In the genomic region with DNA sequence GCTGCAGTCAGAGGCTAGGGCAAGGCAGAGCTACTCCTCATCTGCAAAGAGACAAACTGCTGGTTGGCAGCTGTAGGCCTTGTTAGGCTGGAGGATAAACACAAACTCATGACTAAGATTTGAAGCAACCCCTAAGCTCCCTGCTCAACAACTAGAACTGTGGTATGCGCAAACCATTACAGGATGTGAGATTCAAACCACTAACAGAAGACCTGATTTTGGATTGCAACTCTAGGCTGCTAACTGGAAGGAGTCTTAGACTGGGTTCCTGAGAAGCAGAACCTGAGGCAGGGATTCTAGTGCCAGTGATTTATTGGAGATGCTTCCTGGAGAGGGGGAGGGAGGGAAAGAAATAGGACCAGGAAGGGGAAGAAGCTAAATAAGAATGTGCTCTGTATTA, we compare ENCODE assay signal across 10 cellular contexts. TPM values are rescaled to one million over a fixed set of nuclear protein-coding genes. Genes with fewer than 3 reads are reported as not detected.
DNase-seq lines count a peak whose midpoint lies in the region; ATAC-seq and TF ChIP-seq lines count a peak whose summit lies in the region.
"Had no signal": no experiment of that assay in that cellular context is flagged by ENCODE, and none has a peak within 500 bp of the region (broad histone marks: within the 10 kb centered on the region; RNA-seq: fewer than 3 reads in every experiment).

No MANE protein-coding gene starts in this region.

- TF ChIP-seq POLR2A in prostate gland (IDR thresholded peaks at IDR 0.05): no peak

- H3K27me3 ChIP-seq in prostate gland (replicated peaks; ENCODE audit: insufficient read depth): no peaks in the 10 kb centered on the region

- no peak overlapping the region for H3K27ac ChIP-seq in prostate gland
- H3K27ac ChIP-seq: 22Rv1 had no signal

- no peak for TF ChIP-seq CTCF in prostate gland (IDR thresholded peaks at IDR 0.05)

- WGBS in prostate gland: 89% methylated on average over 1 of the region's 1 CpG

- intact Hi-C loops in prostate gland (cut with DNase I): no loop called here
- intact Hi-C loops in sciatic nerve (cut with DNase I): no loop called here

- H3K4me1 ChIP-seq in prostate gland (replicated peaks): no peaks in the 10 kb centered on the region

- no peaks in the 10 kb centered on the region for H3K36me3 ChIP-seq in prostate gland

- DNase-seq in NCI-H2029 (lab: John Stamatoyannopoulos, UW): peak; percentile 22
- DNase-seq in NCI-H2029 treated with DMSO at 0.1 percent for 48 hours (lab: John Stamatoyannopoulos, UW): no peak
- peak; percentile 58 for DNase-seq in HCEC 1CT
- peak; percentile 74 for DNase-seq in MV-4-11 (lab: John Stamatoyannopoulos, UW)
- DNase-seq in non-pigmented ciliary epithelial cell (ENCODE audit: low read depth): peak; percentile 9
- DNase-seq in GF-D8 (lab: John Stamatoyannopoulos, UW): no peak
- no peak for DNase-seq in prostate gland (ENCODE audit: low spot score)
- no peak for DNase-seq in sciatic nerve (ENCODE audit: low spot score)
- DNase-seq: NCI-H446 treated with DMSO at 0.1 percent for 48 hours had no signal

- H3K9me3 ChIP-seq in prostate gland: no peaks in the 10 kb centered on the region

- H3K4me3 ChIP-seq in prostate gland: no peak overlapping the region

- ATAC-seq in sciatic nerve: no peak

RNA-seq across cellular contexts. Expression of gene CCR4, which starts 22.5 kb away (rescaled TPM):
- total RNA-seq in prostate gland: 1 to 10 TPM in 1 of 2 donors, under 1 TPM in 1; 0.14 to 1.2 TPM
- 0.27 TPM for total RNA-seq in sciatic nerve

Comparison
In these comparisons a context has a peak if more than half of its experiments do, and no peak if none do; other contexts are left out.
1. DNase-seq: peak in NCI-H2029 (single experiment), HCEC 1CT (single experiment), MV-4-11 (single experiment) and non-pigmented ciliary epithelial cell (single experiment); none in NCI-H2029 treated with DMSO at 0.1 percent for 48 hours (single experiment), GF-D8 (single experiment), prostate gland (single experiment) and sciatic nerve (single experiment).